9 cellular contexts compared by ENCODE assay signal in genomic region chr14:99758121-99758871, GRCh38. TPM values are rescaled to one million over a fixed set of nuclear protein-coding genes. Genes with fewer than 3 reads are reported as not detected.
DNase-seq lines count a peak whose midpoint lies in the region; ATAC-seq and TF ChIP-seq lines count a peak whose summit lies in the region.
"Had no signal": no experiment of that assay in that cellular context is flagged by ENCODE, and none has a peak within 500 bp of the region (broad histone marks: within the 10 kb centered on the region; RNA-seq: fewer than 3 reads in every experiment).

No MANE protein-coding gene starts in this region.

- H3K4me3 ChIP-seq in PC-3 (ENCODE audit: low read length): peak overlapping the region; percentile 31; the same call in 1 of the 2 replicates
- H3K4me3 ChIP-seq in fibroblast of lung (replicated peaks in 1 of 4; ENCODE audit: control extremely low read depth in 1 of 4, insufficient read depth in 1 of 4, low read depth in 3 of 4, low read length in 4 of 4): no peak overlapping the region
- no peak overlapping the region for H3K4me3 ChIP-seq in rectal smooth muscle tissue (ENCODE audit: low read length)

- peak overlapping the region; percentile 75 for H3K9ac ChIP-seq in PC-3 (ENCODE audit: low read length)
- H3K9ac ChIP-seq in fibroblast of lung (ENCODE audit: insufficient read depth, low read length): no peak overlapping the region
- no peak overlapping the region for H3K9ac ChIP-seq in rectal smooth muscle tissue (ENCODE audit: low read length)

- no peaks in the 10 kb centered on the region for H3F3A ChIP-seq in PC-3 (ENCODE audit: low read length, unreplicated experiment)

- intact Hi-C loops in PC-3 (cut with micrococcal nuclease): no loop called here

- H2AFZ ChIP-seq in PC-3 (ENCODE audit: low read length): no peak overlapping the region; the same call in 1 of the 2 replicates
- no peak overlapping the region for H2AFZ ChIP-seq in fibroblast of lung (ENCODE audit: low read length)

- no peaks in the 10 kb centered on the region for H3K27me3 ChIP-seq in PC-3 (ENCODE audit: low read length)
- no peaks in the 10 kb centered on the region for H3K27me3 ChIP-seq in fibroblast of lung (ENCODE audit: control insufficient read depth, insufficient read depth, low read length)
- H3K27me3 ChIP-seq in rectal smooth muscle tissue (ENCODE audit: control insufficient read depth, insufficient read depth, low read length): peaks cover 5% of the 10 kb centered on the region

- H3K9me2 ChIP-seq in PC-3 (replicated peaks; ENCODE audit: low read length): no peaks in the 10 kb centered on the region

- no peaks in the 10 kb centered on the region for H4K20me1 ChIP-seq in PC-3 (ENCODE audit: low read length)
- no peaks in the 10 kb centered on the region for H4K20me1 ChIP-seq in fibroblast of lung (ENCODE audit: control insufficient read depth, extremely low read depth, insufficient read depth, low read length)

- BruUV-seq in PC-3 (replicated peaks; lab: Mats Ljungman, UMichigan): TSS peak; percentile 46

- CTCF ChIA-PET in PC-3 (lab: Charles Lee): interaction anchor here (0.9 to 1.6 kb wide), 3 partner anchors 11 to 35 kb away, joined by 3 to 7 read pairs (median 4); partner anchors contain the start of gene EML1

- H3K4me1 ChIP-seq in PC-3 (ENCODE audit: insufficient read depth, low read length) (peaks cover 56% of the 10 kb centered on the region), fibroblast of lung (ENCODE audit: control insufficient read depth, extremely low read depth, insufficient read depth, low read length) (peaks cover 36% of the 10 kb centered on the region), rectal smooth muscle tissue (ENCODE audit: control insufficient read depth, insufficient read depth, low read length) (peaks cover 61% of the 10 kb centered on the region)

- H3K27ac ChIP-seq in PC-3 (ENCODE audit: low read length) (peak overlapping the region; percentile 95), fibroblast of lung (ENCODE audit: insufficient read depth, low read length) (peak overlapping the region; percentile 83), rectal smooth muscle tissue (ENCODE audit: low read depth, low read length) (peak overlapping the region; percentile 87)
- H3K27ac ChIP-seq: HL-60 had no signal

- POLR2A ChIA-PET in PC-3 (lab: Charles Lee; ENCODE audit: unreplicated experiment): interaction anchor here (0.5 to 1.0 kb wide), 3 partner anchors 14 to 141 kb away, joined by 3 to 6 read pairs (median 3); no protein-coding TSS in a partner anchor

- TF ChIP-seq CTCF in PC-3 (conservative IDR thresholded peaks at IDR 0.05; ENCODE audit: low read depth, low read length): no peak
- no peak for TF ChIP-seq CTCF in fibroblast of lung (conservative IDR thresholded peaks at IDR 0.05 in 1 of 2, IDR thresholded peaks at IDR 0.05 in 1 of 2; ENCODE audit: low read depth in 1 of 2, low read length in 2 of 2)

- no peaks in the 10 kb centered on the region for H3K36me3 ChIP-seq in PC-3 (ENCODE audit: low read depth, low read length)
- no peaks in the 10 kb centered on the region for H3K36me3 ChIP-seq in fibroblast of lung (ENCODE audit: control insufficient read depth, insufficient read depth, low read length)
- no peaks in the 10 kb centered on the region for H3K36me3 ChIP-seq in rectal smooth muscle tissue (ENCODE audit: control insufficient read depth, insufficient read depth, low read length)

- ATAC-seq in PC-3: peak; percentile 68
- no peak for ATAC-seq in GM19351 (IDR thresholded peaks at IDR 0.05; ENCODE audit: unreplicated experiment)

- H3K79me2 ChIP-seq in PC-3 (ENCODE audit: low read length) (no peaks in the 10 kb centered on the region), fibroblast of lung (ENCODE audit: control insufficient read depth, insufficient read depth, low read length) (no peaks in the 10 kb centered on the region)

- peak overlapping the region; percentile 75 for H3K4me2 ChIP-seq in PC-3 (ENCODE audit: low read length)
- H3K4me2 ChIP-seq in fibroblast of lung (ENCODE audit: extremely low read depth, insufficient read depth, low read length): peak overlapping the region; percentile 16

- H3K9me3 ChIP-seq in PC-3 (ENCODE audit: low read length): no peaks in the 10 kb centered on the region
- no peaks in the 10 kb centered on the region for H3K9me3 ChIP-seq in fibroblast of lung (ENCODE audit: control insufficient read depth, insufficient read depth, low read depth, low read length)

- peak; percentile 100 for DNase-seq in ELR (ENCODE audit: low read depth)
- DNase-seq in PC-3: peak; percentile 94
- DNase-seq in fibroblast of lung (ENCODE audit: low read depth in 2 of 2): peak; percentile 93 to 97
- DNase-seq in T-helper 1 cell: no peak
- DNase-seq in Ammon's horn (ENCODE audit: low spot score): no peak
- no peak for DNase-seq in AML-193 (lab: John Stamatoyannopoulos, UW)

RNA-seq across cellular contexts. Expression of gene EML1, which starts 34.9 kb away (rescaled TPM):
- total RNA-seq in PC-3 (2014; rRNA removed) (12.0 TPM in 2 replicates), fibroblast of lung (36.2 and 74.5 TPM in 2 replicates)
- polyA plus RNA-seq in fibroblast of lung: 22.4 and 25.5 TPM in 2 replicates
- polyA plus RNA-seq in fibroblast of lung (2012): 21.6 and 24.6 TPM in 2 replicates
- 33.5 and 66.1 TPM in 2 replicates for polyA minus RNA-seq in fibroblast of lung (ENCODE audit: low replicate concordance)

Comparison
In these comparisons a context has a peak if more than half of its experiments do, and no peak if none do; other contexts are left out.
1. DNase-seq: peak in ELR (single experiment), PC-3 (single experiment) and fibroblast of lung (2 of 2); none in T-helper 1 cell (0 of 5), Ammon's horn (single experiment) and AML-193 (0 of 2).
2. Peak in every context shown above with its lines, with median percentiles within 50 percentile points of each other: H3K27ac ChIP-seq.